ENCODE assay signal across 17 cellular contexts in genomic region chr10:10367277-10367676, GRCh38.
DNase-seq lines count a peak whose midpoint lies in the region; ATAC-seq, FAIRE-seq and TF ChIP-seq lines count a peak whose summit lies in the region.
"Had no signal": no experiment of that assay in that cellular context is flagged by ENCODE, and none has a peak within 500 bp of the region (broad histone marks: within the 10 kb centered on the region; RNA-seq: fewer than 3 reads in every experiment).

No MANE protein-coding gene starts in this region.

- H3K9ac ChIP-seq in H1 (replicated peaks in 1 of 4; ENCODE audit: extremely low read depth in 1 of 4, low read depth in 3 of 4, low read length in 3 of 4) (no peak overlapping the region), neural progenitor cell (no peak overlapping the region)
- H3K9ac ChIP-seq: BLaER1, GM23248 had no signal

- no peak overlapping the region for H4K91ac ChIP-seq in H1 (replicated peaks; ENCODE audit: insufficient read length, low read length)

- H2AK5ac ChIP-seq in H1 (ENCODE audit: low read depth, low read length), result no peak overlapping the region

- H2AFZ ChIP-seq in H1 (ENCODE audit: low read length) (0 out of 2 replicates have a peak overlapping the region, but pooled peaks have one; percentile 27), neural progenitor cell (replicated peaks) (no peak overlapping the region)
- H2AFZ ChIP-seq: GM23248 had no signal

- H3K27ac ChIP-seq in H1 (ENCODE audit: low read depth, low read length), result no peak overlapping the region; the same call in 1 of the 2 replicates
- H3K27ac ChIP-seq in neural progenitor cell, result no peak overlapping the region
- H3K27ac ChIP-seq: 22Rv1, BLaER1, GM23248 had no signal

- no peak overlapping the region for H4K5ac ChIP-seq in H1 (ENCODE audit: insufficient read length, low read depth, low read length)

- H4K20me1 ChIP-seq in H1 (replicated peaks in 1 of 2; ENCODE audit: control insufficient read depth in 1 of 2, insufficient read depth in 2 of 2, low read length in 2 of 2), result no peaks in the 10 kb centered on the region
- H4K20me1 ChIP-seq in neural progenitor cell (ENCODE audit: low read depth), result no peaks in the 10 kb centered on the region
- H4K20me1 ChIP-seq: BLaER1 had no signal

- 89% methylated on average over 6 of the region's 6 CpGs; no CpG with 5 or more reads in 1 of the 2 experiments for WGBS in H1 (ENCODE audit: extremely low coverage in 1 of 2, insufficient coverage in 1 of 2, insufficient read length in 1 of 2, insufficient replicate concordance in 2 of 2, low coverage in 1 of 2, low lambda C conversion rate in 2 of 2, missing lambda C conversion rate in 1 of 2), 2 experiments

- no peaks in the 10 kb centered on the region for H3K9me3 Mint-ChIP-seq in neural progenitor cell
- H3K9me3 Mint-ChIP-seq: H9 had no signal

- TF ChIP-seq EP300 in H1 (IDR thresholded peaks at IDR 0.05; ENCODE audit: borderline replicate concordance in 1 of 2, low read depth in 2 of 2, low read length in 2 of 2), result no peak

- H2BK120ac ChIP-seq in H1 (replicated peaks; ENCODE audit: low read depth, low read length), result no peak overlapping the region

- H3K36me3 Mint-ChIP-seq in neural progenitor cell, result no peaks in the 10 kb centered on the region

- H3K27me3 ChIP-seq in H1 (replicated peaks in 1 of 4; ENCODE audit: control insufficient read depth in 3 of 4, extremely low read depth in 1 of 4, insufficient read depth in 3 of 4, low read length in 3 of 4), result no peaks in the 10 kb centered on the region
- H3K27me3 ChIP-seq in neural progenitor cell, result no peaks in the 10 kb centered on the region
- H3K27me3 ChIP-seq: BLaER1 had no signal

- H3K27me3 Mint-ChIP-seq in neural progenitor cell (ENCODE audit: insufficient read depth, low read depth), result peaks cover 2% of the 10 kb centered on the region

- CTCF ChIA-PET in H1 (lab: Charles Lee; ENCODE audit: partially characterized antibody), result interaction anchor here (1.6 kb wide), 1 partner anchor 9 kb away, joined by 7 read pairs; no protein-coding TSS in a partner anchor

- DNase-seq in NCI-H2081 (lab: John Stamatoyannopoulos, UW) (peak; percentile 25 to 81), NCI-H2081 treated with DMSO at 0.1 percent for 48 hours (lab: John Stamatoyannopoulos, UW) (no peak), NCI-H748 (lab: John Stamatoyannopoulos, UW; ENCODE audit: unreplicated experiment) (peak; percentile 83), H1 (ENCODE audit: low read depth in 1 of 2, low spot score in 2 of 2) (no peak), neural progenitor cell (ENCODE audit: low spot score) (no peak), T-helper 9 cell (no peak)
- DNase-seq: AML-193, Calu3, DMS 273 treated with DMSO at 0.1 percent for 48 hours, GM23248, H9 had no signal

- TF ChIP-seq CTCF in H1 (IDR thresholded peaks at IDR 0.05; ENCODE audit: control extremely low read depth in 1 of 3, insufficient read depth in 1 of 3, low read depth in 1 of 3, low read length in 3 of 3) (no peak), neural progenitor cell (IDR thresholded peaks at IDR 0.05) (no peak)

- peaks cover 0 to 3% (median 0%) of the 10 kb centered on the region in 4 experiments; a peak in 1 of 7 replicates for H3K4me1 ChIP-seq in H1 (replicated peaks in 1 of 4; ENCODE audit: control insufficient read depth in 3 of 4, insufficient read depth in 4 of 4, low read length in 3 of 4)
- H3K4me1 ChIP-seq in neural progenitor cell, result no peaks in the 10 kb centered on the region
- H3K4me1 ChIP-seq: BLaER1 had no signal

- no peak overlapping the region for H3K14ac ChIP-seq in H1 (ENCODE audit: insufficient read length)

- no peak overlapping the region for H3K4me3 Mint-ChIP-seq in neural progenitor cell
- H3K4me3 Mint-ChIP-seq: H9 had no signal

- peak overlapping the region; percentile 58 for H3K27ac Mint-ChIP-seq in neural progenitor cell

- POLR2A ChIA-PET in H1 (lab: Charles Lee; ENCODE audit: partially characterized antibody), result no interaction called here

- H3K36me3 ChIP-seq in H1 (ENCODE audit: control insufficient read depth in 2 of 4, insufficient read depth in 4 of 4, low read length in 3 of 4), result no peaks in the 10 kb centered on the region
- H3K36me3 ChIP-seq in neural progenitor cell, result no peaks in the 10 kb centered on the region
- H3K36me3 ChIP-seq: BLaER1 had no signal

- H2BK20ac ChIP-seq in H1 (ENCODE audit: low read length), result no peak overlapping the region

- H2BK12ac ChIP-seq in H1 (ENCODE audit: low read depth, low read length), result no peak overlapping the region

- H3K18ac ChIP-seq in H1 (ENCODE audit: extremely low read depth, low read length), result no peak overlapping the region

- H3K79me2 ChIP-seq in H1 (ENCODE audit: control insufficient read depth in 1 of 2, insufficient read depth in 2 of 2, low read length in 2 of 2), result no peaks in the 10 kb centered on the region
- no peaks in the 10 kb centered on the region for H3K79me2 ChIP-seq in neural progenitor cell (ENCODE audit: low read depth)

- H3F3A ChIP-seq in neural progenitor cell (ENCODE audit: low read depth), result no peaks in the 10 kb centered on the region

- ATAC-seq in GM21526 (IDR thresholded peaks at IDR 0.05; ENCODE audit: low FRiP score, unreplicated experiment) (no peak), esophagus mucosa (no peak)
- ATAC-seq: HepG2 had no signal

- no peak overlapping the region for H3K4ac ChIP-seq in H1 (replicated peaks; ENCODE audit: insufficient read length, low read depth, low read length)

- no peak for TF ChIP-seq RAD21 in H1 (IDR thresholded peaks at IDR 0.05 in 1 of 2, conservative IDR thresholded peaks at IDR 0.05 in 1 of 2; ENCODE audit: low read depth in 2 of 2, low read length in 2 of 2)

- H2BK5ac ChIP-seq in H1 (ENCODE audit: low read depth, low read length), result no peak overlapping the region

- H3K23me2 ChIP-seq in H1 (ENCODE audit: low read depth, low read length), result no peaks in the 10 kb centered on the region

- H3K79me1 ChIP-seq in H1 (ENCODE audit: low read depth, low read length), result no peaks in the 10 kb centered on the region

- H3K4me2 ChIP-seq in H1 (ENCODE audit: insufficient read depth in 1 of 2, low read depth in 2 of 2, low read length in 2 of 2) (no peak overlapping the region), neural progenitor cell (no peak overlapping the region)
- H3K4me2 ChIP-seq: BLaER1 had no signal

- H3K23ac ChIP-seq in H1 (ENCODE audit: insufficient read length), result no peak overlapping the region

- no peak overlapping the region for H3K4me3 ChIP-seq in H1 (ENCODE audit: extremely low read depth in 1 of 4, insufficient read depth in 2 of 4, low read depth in 3 of 4, low read length in 4 of 4)
- no peak overlapping the region for H3K4me3 ChIP-seq in neural progenitor cell
- H3K4me3 ChIP-seq: BLaER1, GM23248 had no signal

- H3K9me3 ChIP-seq in H1 (ENCODE audit: insufficient read depth in 2 of 2, low read depth in 1 of 2, low read length in 1 of 2) (no peaks in the 10 kb centered on the region), neural progenitor cell (ENCODE audit: low read depth) (no peaks in the 10 kb centered on the region)
- H3K9me3 ChIP-seq: BLaER1 had no signal

- H3K56ac ChIP-seq in H1 (replicated peaks; ENCODE audit: insufficient read length, low read depth, low read length), result no peak overlapping the region

- no peak overlapping the region for H4K8ac ChIP-seq in H1 (ENCODE audit: extremely low read depth, insufficient read depth, low read length)

- FAIRE-seq in H1 (lab: Jason Lieb, UNC), result no peak
- FAIRE-seq: HepG2, HTR-8/SVneo had no signal

- peaks cover 18% of the 10 kb centered on the region for H3K4me1 Mint-ChIP-seq in neural progenitor cell

- no peak for TF ChIP-seq POLR2A in H1 (IDR thresholded peaks at IDR 0.05; ENCODE audit: control extremely low read depth in 1 of 2, low read depth in 2 of 2, low read length in 2 of 2)

- no peak overlapping the region; the same call in 1 of the 2 replicates for H2BK15ac ChIP-seq in H1 (ENCODE audit: low read length)

TF ChIP-seq in H1, 55 proteins besides CTCF, POLR2A, EP300 and RAD21 (continues in another document):
- TF ChIP-seq SP2 (IDR thresholded peaks at IDR 0.05; ENCODE audit: low read length), result no peak

Comparison
In these comparisons a context has a peak if more than half of its experiments do, and no peak if none do; other contexts are left out.
1. DNase-seq: peak in NCI-H2081 (2 of 2) and NCI-H748 (single experiment); none in NCI-H2081 treated with DMSO at 0.1 percent for 48 hours (single experiment), H1 (0 of 2), neural progenitor cell (single experiment) and T-helper 9 cell (single experiment).